Comparison of ENCODE assay signal across 9 cellular contexts in the genomic region with DNA sequence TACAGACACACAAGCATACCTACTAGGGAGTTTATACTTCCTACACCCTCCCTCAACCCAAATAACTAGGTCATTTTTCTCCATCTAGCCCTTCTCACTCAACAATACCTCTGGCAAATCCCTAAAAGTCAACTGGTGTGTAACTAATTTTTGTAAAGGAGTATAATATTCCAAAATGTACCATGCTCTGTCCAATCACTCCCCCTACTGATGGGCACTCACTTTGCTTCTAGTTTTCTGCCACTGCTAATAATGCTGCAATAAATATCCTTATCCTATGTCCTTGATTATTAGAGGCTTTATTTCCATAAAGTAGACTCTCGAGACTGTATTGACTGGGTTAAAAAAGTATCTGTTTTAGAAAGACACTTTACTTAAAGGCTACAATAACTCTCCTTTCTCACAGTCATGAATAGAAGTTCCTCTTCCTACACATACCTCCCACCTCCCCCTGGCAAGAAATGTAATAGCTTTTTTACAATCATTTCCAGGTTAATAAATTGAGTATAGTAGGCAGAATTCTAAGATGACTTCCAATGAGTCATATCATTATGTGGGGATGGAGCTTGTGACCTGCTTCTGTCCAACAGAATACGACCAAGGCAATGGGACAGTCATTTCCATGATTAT. TPM values are rescaled to one million over a fixed set of nuclear protein-coding genes. Genes with fewer than 3 reads are reported as not detected.
DNase-seq lines count a peak whose midpoint lies in the region; TF ChIP-seq lines count a peak whose summit lies in the region.
"Had no signal": no experiment of that assay in that cellular context is flagged by ENCODE, and none has a peak within 500 bp of the region (broad histone marks: within the 10 kb centered on the region; RNA-seq: fewer than 3 reads in every experiment).

No MANE protein-coding gene starts in this region.

- DNase-seq in AG10803 (ENCODE audit: low read depth) = peak; percentile 42
- peak; percentile 56 for DNase-seq in GM23248
- DNase-seq in activated naive CD8-positive, alpha-beta T cell treated with anti-CD3 and anti-CD28 coated beads for 36 hours = no peak
- DNase-seq in kidney glomerular epithelial cell (lab: John Stamatoyannopoulos, UW) = peak; percentile 9
- DNase-seq in COR-L47 (lab: John Stamatoyannopoulos, UW) = no peak
- DNase-seq in T-helper 2 cell treated with Interferon-gamma antibody and Interleukin-4, amounts not matched to agents 5 μg/mL and 100 μg/mL, for 36 hours (ENCODE audit: low spot score) = no peak
- DNase-seq in mucosa of gallbladder (ENCODE audit: low spot score) = no peak
- DNase-seq in NCI-H345 treated with DMSO at 0.1 percent for 48 hours (lab: John Stamatoyannopoulos, UW; ENCODE audit: unreplicated experiment) = no peak

- no peaks in the 10 kb centered on the region for H3K9me2 ChIP-seq in GM23248 (ENCODE audit: insufficient read depth)

- peak overlapping the region; percentile 73 for H3K27ac ChIP-seq in GM23248
- H3K27ac ChIP-seq: epithelial cell of prostate had no signal

- H3K4me3 Mint-ChIP-seq in activated naive CD8-positive, alpha-beta T cell treated with anti-CD3 and anti-CD28 coated beads for 36 hours = no peak overlapping the region
- no peak overlapping the region for H3K4me3 Mint-ChIP-seq in T-helper 2 cell treated with Interferon-gamma antibody and Interleukin-4, amounts not matched to agents 5 μg/mL and 100 μg/mL, for 36 hours

- H3K4me3 ChIP-seq in AG10803 (ENCODE audit: low read length) (no peak overlapping the region), GM23248 (no peak overlapping the region)

- peak overlapping the region; percentile 27 for H3K4me2 ChIP-seq in GM23248 (ENCODE audit: unreplicated experiment)

- H4K20me1 ChIP-seq in GM23248 (ENCODE audit: insufficient read depth) = no peaks in the 10 kb centered on the region; the same call in 1 of the 2 replicates

- no peaks in the 10 kb centered on the region for H3K27me3 Mint-ChIP-seq in activated naive CD8-positive, alpha-beta T cell treated with anti-CD3 and anti-CD28 coated beads for 36 hours
- no peaks in the 10 kb centered on the region for H3K27me3 Mint-ChIP-seq in T-helper 2 cell treated with Interferon-gamma antibody and Interleukin-4, amounts not matched to agents 5 μg/mL and 100 μg/mL, for 36 hours (ENCODE audit: low read depth)

- H3K9ac ChIP-seq in GM23248 = no peak overlapping the region

- in situ Hi-C loops in GM23248 (cut with MboI) = no loop called here

- no peak overlapping the region for H2AFZ ChIP-seq in GM23248

- H3K36me3 ChIP-seq in GM23248 (ENCODE audit: low read depth) = 0 out of 2 replicates have a peak, but pooled peaks cover 3% of the 10 kb centered on the region

- peaks cover 44% of the 10 kb centered on the region for H3F3A ChIP-seq in GM23248 (ENCODE audit: insufficient read depth)

- H3K27me3 ChIP-seq in GM23248 (replicated peaks; ENCODE audit: insufficient read depth) = no peaks in the 10 kb centered on the region

- H3K9me3 Mint-ChIP-seq in activated naive CD8-positive, alpha-beta T cell treated with anti-CD3 and anti-CD28 coated beads for 36 hours = no peaks in the 10 kb centered on the region
- no peaks in the 10 kb centered on the region for H3K9me3 Mint-ChIP-seq in T-helper 2 cell treated with Interferon-gamma antibody and Interleukin-4, amounts not matched to agents 5 μg/mL and 100 μg/mL, for 36 hours

- H3K9me3 ChIP-seq in GM23248 (ENCODE audit: low read depth) = no peaks in the 10 kb centered on the region

- H3K27ac Mint-ChIP-seq in activated naive CD8-positive, alpha-beta T cell treated with anti-CD3 and anti-CD28 coated beads for 36 hours = peak overlapping the region; percentile 30
- H3K27ac Mint-ChIP-seq in T-helper 2 cell treated with Interferon-gamma antibody and Interleukin-4, amounts not matched to agents 5 μg/mL and 100 μg/mL, for 36 hours = no peak overlapping the region

- peaks cover 36% of the 10 kb centered on the region for H3K36me3 Mint-ChIP-seq in activated naive CD8-positive, alpha-beta T cell treated with anti-CD3 and anti-CD28 coated beads for 36 hours
- peaks cover 14% of the 10 kb centered on the region for H3K36me3 Mint-ChIP-seq in T-helper 2 cell treated with Interferon-gamma antibody and Interleukin-4, amounts not matched to agents 5 μg/mL and 100 μg/mL, for 36 hours (ENCODE audit: low read depth)

- peaks cover 33% of the 10 kb centered on the region for H3K4me1 Mint-ChIP-seq in activated naive CD8-positive, alpha-beta T cell treated with anti-CD3 and anti-CD28 coated beads for 36 hours
- peaks cover 17% of the 10 kb centered on the region for H3K4me1 Mint-ChIP-seq in T-helper 2 cell treated with Interferon-gamma antibody and Interleukin-4, amounts not matched to agents 5 μg/mL and 100 μg/mL, for 36 hours (ENCODE audit: low read depth)

- H3K4me1 ChIP-seq in GM23248 (ENCODE audit: insufficient read depth) = peaks cover 45% of the 10 kb centered on the region

- WGBS in GM23248 (ENCODE audit: low coverage in 1 of 2, low lambda C conversion rate in 2 of 2, missing lambda C conversion rate in 2 of 2), 2 experiments = 87 to 88% methylated on average over 2 of the region's 2 CpGs

- peak; percentile 85 for TF ChIP-seq CTCF in AG10803 (conservative IDR thresholded peaks at IDR 0.05; ENCODE audit: low read length)

- no peaks in the 10 kb centered on the region for H3K79me2 ChIP-seq in GM23248 (ENCODE audit: insufficient read depth)

RNA-seq across cellular contexts. Expression of gene SHQ1, which starts 30.0 kb away (rescaled TPM):
- 23.3 and 23.6 TPM in 2 replicates for total RNA-seq in GM23248 (2014; rRNA removed; shearing (Covaris generic))
- polyA plus RNA-seq in GM23248 (2016; fragmentation: Nextera tagmentation; extraction: Ambion mirVana) = 20.4 and 24.0 TPM in 2 replicates
- total RNA-seq in activated naive CD8-positive, alpha-beta T cell treated with anti-CD3 and anti-CD28 coated beads for 36 hours = 10 to 100 TPM; 38.9 to 40.0 TPM
- total RNA-seq in mucosa of gallbladder = 18.8 TPM

Comparison
In these comparisons a context has a peak if more than half of its experiments do, and no peak if none do; other contexts are left out.
1. DNase-seq: peak in AG10803 (single experiment), GM23248 (single experiment) and kidney glomerular epithelial cell (single experiment); none in activated naive CD8-positive, alpha-beta T cell treated with anti-CD3 and anti-CD28 coated beads for 36 hours (single experiment), COR-L47 (single experiment), T-helper 2 cell treated with Interferon-gamma antibody and Interleukin-4, amounts not matched to agents 5 μg/mL and 100 μg/mL, for 36 hours (single experiment), mucosa of gallbladder (single experiment) and NCI-H345 treated with DMSO at 0.1 percent for 48 hours (single experiment).